Comparison of ENCODE assay signal across 8 cellular contexts in the genomic region with DNA sequence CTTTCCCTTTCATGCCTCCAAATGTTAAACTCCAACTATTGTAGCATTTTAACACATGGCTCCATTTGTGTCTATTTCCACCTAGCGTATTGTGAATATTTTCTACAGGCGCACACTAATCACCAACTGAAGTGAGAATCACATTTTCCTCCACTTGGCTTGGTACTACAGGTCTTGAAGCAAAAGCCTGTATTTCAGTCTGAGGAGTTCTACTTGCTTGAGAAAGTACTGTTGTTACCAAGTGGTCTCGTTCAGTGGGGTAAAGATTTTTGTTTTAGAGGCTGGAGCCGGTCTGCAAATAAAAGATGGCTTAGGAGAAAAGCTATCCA.
DNase-seq lines count a peak whose midpoint lies in the region; ATAC-seq and TF ChIP-seq lines count a peak whose summit lies in the region.

No MANE protein-coding gene starts in this region.

- DNase-seq in SK-N-MC (ENCODE audit: low read depth, low spot score) (no peak), foreskin fibroblast (no peak), SHP77 treated with DMSO at 0.1 percent for 48 hours (lab: John Stamatoyannopoulos, UW) (no peak), DMS79 (lab: John Stamatoyannopoulos, UW) (no peak), cortex of kidney (lab: John Stamatoyannopoulos, UW) (no peak)

- H3K9ac ChIP-seq in SK-N-MC (ENCODE audit: insufficient read length) = peak overlapping the region; percentile 99

- H3K4me3 ChIP-seq in SK-N-MC = peak overlapping the region; percentile 91
- peak overlapping the region; percentile 84 to 96 for H3K4me3 ChIP-seq in foreskin fibroblast (ENCODE audit: low read depth in 1 of 2, low read length in 2 of 2)
- peak overlapping the region; percentile 71 to 96 (median 84) for H3K4me3 ChIP-seq in skin epidermis

- H3K9me3 ChIP-seq in SK-N-MC (ENCODE audit: low read depth, low read length) = peaks cover 8% of the 10 kb centered on the region; the same call in 1 of the 2 replicates

- peaks cover 36% of the 10 kb centered on the region for H3K36me3 ChIP-seq in SK-N-MC (ENCODE audit: insufficient read depth, low read length)

- ATAC-seq in GM18858 (IDR thresholded peaks at IDR 0.05; ENCODE audit: unreplicated experiment) (peak; percentile 2), HG02678 (IDR thresholded peaks at IDR 0.05; ENCODE audit: unreplicated experiment) (peak; percentile 6)

- peak overlapping the region; percentile 48 for H3K27ac ChIP-seq in SK-N-MC
- H3K27ac ChIP-seq in skin epidermis = peak overlapping the region in 18 of 21 experiments; percentile 26 to 98 (median 92)

- no peak for TF ChIP-seq CTCF in foreskin fibroblast (IDR thresholded peaks at IDR 0.05; ENCODE audit: low read depth, low read length)
